ENCODE assay signal across 29 cellular contexts in genomic region chr2:117786520-117786919, GRCh38.
"Had no signal": no experiment of that assay in that cellular context is flagged by ENCODE, and none has a peak within 500 bp of the region (broad histone marks: within the 10 kb centered on the region; RNA-seq: fewer than 3 reads in every experiment).

No MANE protein-coding gene starts in this region.

- H3K36me3 ChIP-seq: heart right ventricle, neutrophil, pancreas, right lobe of liver, suprapubic skin, transverse colon, upper lobe of right lung, uterus had no signal

- H3K4me3 Mint-ChIP-seq: effector memory CD8-positive, alpha-beta T cell; immature natural killer cell; naive thymus-derived CD8-positive, alpha-beta T cell; neural crest cell; stimulated activated naive CD8-positive, alpha-beta T cell treated with anti-CD3 and anti-CD28 coated beads, Interleukin-15, amount 100 ng/mL, for 72 hours had no signal

- DNase-seq: cerebellar nuclear complex; cortex of kidney; effector memory CD8-positive, alpha-beta T cell; foreskin melanocyte; glutamatergic neuron; heart right ventricle; hippocampal formation; immature natural killer cell; islet precursor cell; kidney glomerular epithelial cell; left ventricle myocardium superior; mesendoderm; midbrain; naive thymus-derived CD8-positive, alpha-beta T cell; pancreas; right lobe of liver; small intestine; stimulated activated CD4-positive, alpha-beta T cell treated with anti-CD3 and anti-CD28 coated beads, Interleukin-15, amount 100 ng/mL, for 24 hours; stimulated activated CD4-positive, alpha-beta T cell treated with anti-CD3 and anti-CD28 coated beads, Interleukin-2, amount 100 ng/mL, for 48 hours; stimulated activated naive CD8-positive, alpha-beta T cell treated with anti-CD3 and anti-CD28 coated beads, Interleukin-15, amount 100 ng/mL, for 72 hours; transverse colon; upper lobe of right lung; uterus had no signal

- ATAC-seq: effector memory CD8-positive, alpha-beta T cell; esophagus mucosa; heart right ventricle; left ventricle myocardium superior; pancreas; upper lobe of right lung had no signal

- H3K27ac Mint-ChIP-seq: effector memory CD8-positive, alpha-beta T cell; immature natural killer cell; naive thymus-derived CD8-positive, alpha-beta T cell; progenitor cell of endocrine pancreas; stimulated activated naive CD8-positive, alpha-beta T cell treated with anti-CD3 and anti-CD28 coated beads, Interleukin-15, amount 100 ng/mL, for 72 hours had no signal

- H3K36me3 Mint-ChIP-seq: immature natural killer cell had no signal

- H3K9me3 Mint-ChIP-seq: effector memory CD8-positive, alpha-beta T cell had no signal

- H3K9me3 ChIP-seq: neutrophil, pancreas, right lobe of liver, suprapubic skin, transverse colon, upper lobe of right lung, uterus had no signal

- FAIRE-seq: pancreas had no signal

- H3K4me1 Mint-ChIP-seq: immature natural killer cell; naive thymus-derived CD8-positive, alpha-beta T cell; neural crest cell; stimulated activated naive CD8-positive, alpha-beta T cell treated with anti-CD3 and anti-CD28 coated beads, Interleukin-15, amount 100 ng/mL, for 72 hours had no signal

- H3K27ac ChIP-seq: heart right ventricle, neutrophil, pancreas, right lobe of liver, suprapubic skin, transverse colon, upper lobe of right lung, uterus had no signal

- H3K27me3 ChIP-seq: neutrophil, pancreas, right lobe of liver, suprapubic skin, upper lobe of right lung, uterus had no signal

- H3K4me1 ChIP-seq: heart right ventricle, pancreas, right lobe of liver, suprapubic skin, transverse colon, upper lobe of right lung, uterus had no signal

- H3K4me3 ChIP-seq: heart right ventricle, lung, pancreas, right lobe of liver, suprapubic skin, transverse colon, upper lobe of right lung, uterus had no signal
